ENCODE assay signal across 8 cellular contexts in genomic region chr19:1856698-1857603, GRCh38. TPM values are rescaled to one million over a fixed set of nuclear protein-coding genes. Genes with fewer than 3 reads are reported as not detected.
DNase-seq lines count a peak whose midpoint lies in the region; ATAC-seq, FAIRE-seq and TF ChIP-seq lines count a peak whose summit lies in the region.

No MANE protein-coding gene starts in this region.

- H3K4me1 ChIP-seq in A549, result peaks cover 87% of the 10 kb centered on the region
- H3K4me1 ChIP-seq in adipocyte (ENCODE audit: control insufficient read depth, insufficient read depth, low read length), result peaks cover 41% of the 10 kb centered on the region
- peaks cover 8 to 100% (median 70%) of the 10 kb centered on the region in 12 donors for H3K4me1 ChIP-seq in heart left ventricle
- peaks cover 22% of the 10 kb centered on the region for H3K4me1 ChIP-seq in parathyroid adenoma

- no peak for TF ChIP-seq EP300 in A549 (IDR thresholded peaks at IDR 0.05)

- ATAC-seq in A549 (peak; percentile 35 to 49), heart left ventricle (peak; percentile 18 to 58 (median 51))

- H3K27me3 ChIP-seq in adipocyte (replicated peaks; ENCODE audit: control insufficient read depth, insufficient read depth, low read length), result no peaks in the 10 kb centered on the region
- H3K27me3 ChIP-seq in heart left ventricle, result peaks cover 0 to 3% (median 0%) of the 10 kb centered on the region in 9 donors
- no peaks in the 10 kb centered on the region for H3K27me3 ChIP-seq in parathyroid adenoma (ENCODE audit: control insufficient read depth, insufficient read depth, low read length)

- peak; percentile 71 to 87 for DNase-seq in A549 (ENCODE audit: low read depth in 1 of 2, low spot score in 1 of 2)
- peak; percentile 89 for DNase-seq in GM19240 (ENCODE audit: insufficient read length, low spot score)
- DNase-seq in adipocyte (ENCODE audit: low read depth), result peak; percentile 80
- DNase-seq in heart left ventricle, result peak; percentile 86 to 91 (median 88)
- DNase-seq in NCI-H1694 treated with DMSO at 0.1 percent for 48 hours (lab: John Stamatoyannopoulos, UW), result no peak
- no peak for DNase-seq in NCI-H1092 treated with DMSO at 0.1 percent for 48 hours (lab: John Stamatoyannopoulos, UW)

- TF ChIP-seq CTCF in A549 (IDR thresholded peaks at IDR 0.05) (no peak), heart left ventricle (IDR thresholded peaks at IDR 0.05) (no peak), parathyroid adenoma (IDR thresholded peaks at IDR 0.05) (no peak)

- H3K4me2 ChIP-seq in A549 (peak overlapping the region; percentile 99), parathyroid adenoma (ENCODE audit: low read length) (peak overlapping the region; percentile 49)

- peaks cover 13% of the 10 kb centered on the region for H3K79me2 ChIP-seq in parathyroid adenoma

- H3K36me3 ChIP-seq in adipocyte (ENCODE audit: control insufficient read depth, insufficient read depth, low read length, severe bottlenecking) (no peaks in the 10 kb centered on the region), heart left ventricle (peaks cover 0 to 6% (median 0%) of the 10 kb centered on the region in 9 donors), parathyroid adenoma (ENCODE audit: control insufficient read depth, insufficient read depth, low read length) (no peaks in the 10 kb centered on the region)

- H3K27ac ChIP-seq in A549, result peak overlapping the region; percentile 95 to 100
- H3K27ac ChIP-seq in heart left ventricle, result peak overlapping the region; percentile 79 to 98 (median 91)
- H3K27ac ChIP-seq in parathyroid adenoma, result peak overlapping the region; percentile 32

- intact Hi-C loops in heart left ventricle (cut with DNase I), result no loop called here

- no peak for TF ChIP-seq POLR2A in A549 (IDR thresholded peaks at IDR 0.05; ENCODE audit: low read length)
- TF ChIP-seq POLR2A in heart left ventricle (IDR thresholded peaks at IDR 0.05), result peak in 1 of 2 donors; percentile 12

- POLR2A ChIA-PET in A549 (lab: Yijun Ruan, JAX), result no interaction called here

- H3K9me3 ChIP-seq in A549 (no peaks in the 10 kb centered on the region), adipocyte (ENCODE audit: control insufficient read depth, low read length) (no peaks in the 10 kb centered on the region), heart left ventricle (no peaks in the 10 kb centered on the region), parathyroid adenoma (ENCODE audit: control insufficient read depth, low read length) (no peaks in the 10 kb centered on the region)

- peak overlapping the region; percentile 28 for H2AFZ ChIP-seq in parathyroid adenoma

- no peak for FAIRE-seq in A549 (lab: Jason Lieb, UNC)

- CTCF ChIA-PET in A549 (lab: Yijun Ruan, JAX), result interaction anchor here (0.6 to 2.9 kb wide), 6 partner anchors 8 to 200 kb away, joined by 3 to 12 read pairs (median 4); no protein-coding TSS in a partner anchor

- WGBS in A549 (ENCODE audit: missing lambda C conversion rate), result 53% methylated on average over 21 of the region's 73 CpGs
- WGBS in heart left ventricle, 4 donors, result 0 to 14% (median 3%) methylated on average over 2 to 73 of the region's 73 CpGs

- peak overlapping the region; percentile 78 for H3K9ac ChIP-seq in adipocyte (ENCODE audit: low read length)
- no peak overlapping the region for H3K9ac ChIP-seq in parathyroid adenoma

- H3K4me3 ChIP-seq in A549, result peak overlapping the region; percentile 35
- H3K4me3 ChIP-seq in adipocyte (ENCODE audit: low read length), result peak overlapping the region; percentile 66
- H3K4me3 ChIP-seq in heart left ventricle, result peak overlapping the region; percentile 38 to 71 (median 58)
- no peak overlapping the region for H3K4me3 ChIP-seq in parathyroid adenoma (ENCODE audit: low read depth, low read length)

- no peak for TF ChIP-seq RAD21 in A549 (conservative IDR thresholded peaks at IDR 0.05 in 1 of 2, IDR thresholded peaks at IDR 0.05 in 1 of 2)

TF ChIP-seq in A549, 52 proteins besides CTCF, POLR2A, EP300 and RAD21 (continues in another document):
- TF ChIP-seq ZNF302 (CRISPR knock-in tag; IDR thresholded peaks at IDR 0.05) (no peak), FOSL2 (IDR thresholded peaks at IDR 0.05) (no peak), FOSL2 (CRISPR knock-in tag; IDR thresholded peaks at IDR 0.05) (peak; percentile 47), EHF (CRISPR knock-in tag; IDR thresholded peaks at IDR 0.05) (no peak), ZC3H11A (IDR thresholded peaks at IDR 0.05) (no peak), KDM1A (IDR thresholded peaks at IDR 0.05; ENCODE audit: low read depth) (no peak), MAFK (IDR thresholded peaks at IDR 0.05; ENCODE audit: partially characterized antibody) (no peak), SREBF2 (IDR thresholded peaks at IDR 0.05) (no peak), RNF2 (IDR thresholded peaks at IDR 0.05; ENCODE audit: borderline replicate concordance, low read depth) (no peak)

TF ChIP-seq in PFSK-1, 5 proteins besides CTCF, POLR2A, EP300 and RAD21:
- TF ChIP-seq FOXP2 (optimal IDR thresholded peaks at IDR 0.05; ENCODE audit: borderline replicate concordance, extremely low read depth, extremely low read length, insufficient read depth) (peak; percentile 88), TAF1 (IDR thresholded peaks at IDR 0.05; ENCODE audit: borderline replicate concordance, insufficient read depth, low read length) (no peak)

RNA-seq across cellular contexts. Expression of gene KLF16, which starts 6.4 kb away (rescaled TPM):
- polyA plus RNA-seq in A549 (2011; rRNA removed), result 4.1 and 5.8 TPM in 2 replicates
- 22.9 and 43.9 TPM in 2 replicates for polyA plus RNA-seq in A549 (2012; cell fraction: cytosol; rRNA removed)
- 36.5 and 74.1 TPM in 2 replicates for polyA plus RNA-seq in A549 (2012; cell fraction: nucleus; rRNA removed)
- 23.9 to 28.0 TPM (median 25.7 TPM) in 3 replicates for polyA plus RNA-seq in A549 (2017; fragmentation: RNase III; extraction: RNeasy Plus Mini Kit Qiagen cat#74134 plus additional on column Dnase treatment)
- polyA minus RNA-seq in A549 (2011; rRNA and poly(A)+ RNA removed), result 2.7 and 4.3 TPM in 2 replicates
- polyA plus RNA-seq in PFSK-1 (2012; ENCODE audit: insufficient read length, low read depth), result 74.6 TPM
- total RNA-seq in heart left ventricle, result 10 to 100 TPM in 4 of 9 donors, 1 to 10 TPM in 5; 2.9 to 19.7 (median 9.2) TPM
- 10 to 100 TPM in 1 of 2 donors, 1 to 10 TPM in 1; 3.5 to 10.2 TPM for polyA plus RNA-seq in heart left ventricle

RNA-seq across cellular contexts. Expression of gene REXO1, which starts 8.7 kb away (rescaled TPM):
- polyA plus RNA-seq in A549 (2011; rRNA removed) (5.6 and 7.3 TPM in 2 replicates), A549 (2017; fragmentation: RNase III; extraction: RNeasy Plus Mini Kit Qiagen cat#74134 plus additional on column Dnase treatment) (13.8 to 15.6 TPM (median 14.5 TPM) in 3 replicates), heart left ventricle (10 to 100 TPM; 16.3 to 16.4 TPM)
- 25.2 and 29.8 TPM in 2 replicates for polyA plus RNA-seq in A549 (2012; cell fraction: cytosol; rRNA removed)
- 73.2 and 590 TPM in 2 replicates for polyA plus RNA-seq in A549 (2012; cell fraction: nucleus; rRNA removed)
- polyA minus RNA-seq in A549 (2011; rRNA and poly(A)+ RNA removed), result 5.5 and 18.1 TPM in 2 replicates
- polyA plus RNA-seq in PFSK-1 (2012; ENCODE audit: insufficient read length, low read depth), result 155 TPM
- total RNA-seq in heart left ventricle, result 10 to 100 TPM; 13.2 to 22.4 (median 16.5) TPM

RNA-seq across cellular contexts. Expression of gene ABHD17A, which starts 28.3 kb away (rescaled TPM):
- polyA plus RNA-seq in A549 (2011; rRNA removed) (12.8 and 14.8 TPM in 2 replicates), A549 (2017; fragmentation: RNase III; extraction: RNeasy Plus Mini Kit Qiagen cat#74134 plus additional on column Dnase treatment) (20.9 to 23.1 TPM (median 21.7 TPM) in 3 replicates), heart left ventricle (100 to 1,000 TPM in 1 of 2 donors, 10 to 100 TPM in 1; 64.1 to 116 TPM)
- 38.5 and 63.7 TPM in 2 replicates for polyA plus RNA-seq in A549 (2012; cell fraction: cytosol; rRNA removed)
- 70.9 and 111 TPM in 2 replicates for polyA plus RNA-seq in A549 (2012; cell fraction: nucleus; rRNA removed)
- 4.3 and 5.5 TPM in 2 replicates for polyA minus RNA-seq in A549 (2011; rRNA and poly(A)+ RNA removed)
- 102 TPM for polyA plus RNA-seq in PFSK-1 (2012; ENCODE audit: insufficient read length, low read depth)
- 100 to 1,000 TPM in 2 of 9 donors, 10 to 100 TPM in 7; 48.5 to 121 (median 52.0) TPM for total RNA-seq in heart left ventricle

RNA-seq across cellular contexts. Expression of gene ATP8B3, which starts 44.9 kb away (rescaled TPM):
- polyA plus RNA-seq in A549 (2011; rRNA removed), result 2.7 and 4.7 TPM in 2 replicates
- polyA plus RNA-seq in A549 (2012; cell fraction: cytosol; rRNA removed), result 4.8 and 6.9 TPM in 2 replicates
- polyA plus RNA-seq in A549 (2012; cell fraction: nucleus; rRNA removed), result 19.2 and 19.8 TPM in 2 replicates
- 3.2 to 4.2 TPM (median 3.9 TPM) in 3 replicates for polyA plus RNA-seq in A549 (2017; fragmentation: RNase III; extraction: RNeasy Plus Mini Kit Qiagen cat#74134 plus additional on column Dnase treatment)
- 4.5 and 6.4 TPM in 2 replicates for polyA minus RNA-seq in A549 (2011; rRNA and poly(A)+ RNA removed)
- 1.4 TPM for polyA plus RNA-seq in PFSK-1 (2012; ENCODE audit: insufficient read length, low read depth)
- 1 to 10 TPM in 3 of 9 donors, under 1 TPM in 6; 0.19 to 3.5 (median 0.72) TPM for total RNA-seq in heart left ventricle
- under 1 TPM; 0.42 to 0.78 TPM for polyA plus RNA-seq in heart left ventricle

RNA-seq across cellular contexts. Expression of gene ADAT3, which starts 48.2 kb away (rescaled TPM):
- polyA plus RNA-seq in A549 (2011; rRNA removed) (0.65 and 0.66 TPM in 2 replicates), A549 (2017; fragmentation: RNase III; extraction: RNeasy Plus Mini Kit Qiagen cat#74134 plus additional on column Dnase treatment) (4.2 to 5.6 TPM (median 5.3 TPM) in 3 replicates), heart left ventricle (1 to 10 TPM; 1.6 to 3.1 TPM)
- 4.3 and 7.9 TPM in 2 replicates for polyA plus RNA-seq in A549 (2012; cell fraction: cytosol; rRNA removed)
- polyA plus RNA-seq in A549 (2012; cell fraction: nucleus; rRNA removed), result 9.1 and 18.1 TPM in 2 replicates
- 0.58 and 1.3 TPM in 2 replicates for polyA minus RNA-seq in A549 (2011; rRNA and poly(A)+ RNA removed)
- polyA plus RNA-seq in PFSK-1 (2012; ENCODE audit: insufficient read length, low read depth), result 13.8 TPM
- 1 to 10 TPM; 1.2 to 5.1 (median 1.9) TPM for total RNA-seq in heart left ventricle

Comparison
In these comparisons a context has a peak if more than half of its experiments do, and no peak if none do; other contexts are left out.
1. DNase-seq: peak in A549 (2 of 2), GM19240 (single experiment), adipocyte (single experiment) and heart left ventricle (5 of 5); none in NCI-H1694 treated with DMSO at 0.1 percent for 48 hours (single experiment) and NCI-H1092 treated with DMSO at 0.1 percent for 48 hours (single experiment).
2. H3K27ac ChIP-seq: peak in every context shown above with its lines; median percentile 98 in A549; 91 in heart left ventricle; 32 in parathyroid adenoma.